In genomic region chr3:46372492-46373359, GRCh38 we compare ENCODE assay signal across 8 cellular contexts. TPM values are rescaled to one million over a fixed set of nuclear protein-coding genes. Genes with fewer than 3 reads are reported as not detected.
DNase-seq lines count a peak whose midpoint lies in the region; TF ChIP-seq lines count a peak whose summit lies in the region.

No MANE protein-coding gene starts in this region.

- peak; percentile 73 for TF ChIP-seq CTCF in GM12872 (IDR thresholded peaks at IDR 0.05; ENCODE audit: insufficient read depth, low read depth, low read length)
- TF ChIP-seq CTCF in fibroblast of the aortic adventitia (IDR thresholded peaks at IDR 0.05; ENCODE audit: insufficient read depth, low read length): peak; percentile 74
- TF ChIP-seq CTCF in vagina (IDR thresholded peaks at IDR 0.05): peak in 2 of 3 experiments; percentile 20 to 45
- peak in 1 of 4 experiments; percentile 22 for TF ChIP-seq CTCF in sigmoid colon (IDR thresholded peaks at IDR 0.05)

- H3K9me3 ChIP-seq in vagina (no peaks in the 10 kb centered on the region), sigmoid colon (no peaks in the 10 kb centered on the region)

- DNase-seq in ACHN (peak; percentile 20), RPMI8226 (peak; percentile 74), fibroblast of the aortic adventitia (ENCODE audit: low read depth) (peak; percentile 48), vagina (ENCODE audit: extremely low spot score in 2 of 2) (no peak), NCI-H510A treated with DMSO at 0.1 percent for 48 hours (lab: John Stamatoyannopoulos, UW) (no peak), sigmoid colon (no peak), activated T-cell treated with anti-CD3 and anti-CD28 coated beads for 4 hours (no peak)

- H3K36me3 ChIP-seq in vagina: no peaks in the 10 kb centered on the region
- H3K36me3 ChIP-seq in sigmoid colon: no peaks in the 10 kb centered on the region

- in situ Hi-C loops in ACHN (cut with HindIII; ENCODE audit: low pct_ligation_motif_present, low pct_unique_long_range_greater_than_20kb, low sequenced_read_pairs): no loop called here

- H3K27me3 ChIP-seq in vagina (no peaks in the 10 kb centered on the region), sigmoid colon (no peaks in the 10 kb centered on the region)

- no peaks in the 10 kb centered on the region for H3K4me1 ChIP-seq in vagina
- H3K4me1 ChIP-seq in sigmoid colon: no peaks in the 10 kb centered on the region

- no peak overlapping the region for H3K27ac ChIP-seq in vagina
- H3K27ac ChIP-seq in sigmoid colon: no peak overlapping the region

- TF ChIP-seq POLR2A in vagina (IDR thresholded peaks at IDR 0.05) (no peak), sigmoid colon (IDR thresholded peaks at IDR 0.05) (no peak)

- intact Hi-C loops in vagina (cut with DNase I): no loop called here
- intact Hi-C loops in sigmoid colon (cut with DNase I): loop anchor here (5.0 to 10.0 kb wide), 2 partner anchors 288 to 435 kb away; no protein-coding TSS in a partner anchor

- WGBS in sigmoid colon, 2 donors: 86 to 92% methylated on average over 9 of the region's 9 CpGs

- H3K4me3 ChIP-seq in fibroblast of the aortic adventitia (ENCODE audit: low read depth, low read length) (no peak overlapping the region), vagina (peak overlapping the region in 1 of 2 donors; percentile 8), sigmoid colon (no peak overlapping the region)

- no peak for TF ChIP-seq EP300 in sigmoid colon (IDR thresholded peaks at IDR 0.05)

RNA-seq across cellular contexts. Expression of gene CCR5, which starts 2.0 kb away (rescaled TPM):
- total RNA-seq in fibroblast of the aortic adventitia (ENCODE audit: low replicate concordance) (not detected in 2 replicates), vagina (3.9 TPM), sigmoid colon (1 to 10 TPM in 2 of 4 donors, under 1 TPM in 1, not detected in 1; 0.36 to 2.0 (median 1.2) TPM)
- polyA plus RNA-seq in sigmoid colon: 1 to 10 TPM in 1 of 3 donors, under 1 TPM in 2; 0.60 to 3.9 (median 0.69) TPM

RNA-seq across cellular contexts. Expression of gene CCR2, which starts 18.8 kb away (rescaled TPM):
- under 0.01 TPM in 1 of 2 replicates, not detected in the other for total RNA-seq in fibroblast of the aortic adventitia (ENCODE audit: low replicate concordance)
- 1.2 TPM for total RNA-seq in vagina
- 1 to 10 TPM; 1.1 to 3.1 (median 1.9) TPM for total RNA-seq in sigmoid colon
- 1 to 10 TPM in 2 of 3 donors, under 1 TPM in 1; 0.69 to 2.1 (median 1.2) TPM for polyA plus RNA-seq in sigmoid colon

RNA-seq across cellular contexts. Expression of gene CCRL2, which starts 34.3 kb away (rescaled TPM):
- total RNA-seq in fibroblast of the aortic adventitia (ENCODE audit: low replicate concordance): 0.54 TPM in 1 of 2 replicates, not detected in the other
- total RNA-seq in vagina: not detected
- 1 to 10 TPM in 1 of 4 donors, under 1 TPM in 2, not detected in 1; 0.71 to 3.0 (median 0.99) TPM for total RNA-seq in sigmoid colon
- polyA plus RNA-seq in sigmoid colon: 10 to 100 TPM in 1 of 3 donors, 1 to 10 TPM in 2; 3.0 to 11.2 (median 4.4) TPM

Comparison
In these comparisons a context has a peak if more than half of its experiments do, and no peak if none do; other contexts are left out.
1. DNase-seq: peak in ACHN (single experiment), RPMI8226 (single experiment) and fibroblast of the aortic adventitia (single experiment); none in vagina (0 of 2), NCI-H510A treated with DMSO at 0.1 percent for 48 hours (single experiment), sigmoid colon (single experiment) and activated T-cell treated with anti-CD3 and anti-CD28 coated beads for 4 hours (single experiment).